Comparison of ENCODE assay signal across 1 cellular context in the genomic region with DNA sequence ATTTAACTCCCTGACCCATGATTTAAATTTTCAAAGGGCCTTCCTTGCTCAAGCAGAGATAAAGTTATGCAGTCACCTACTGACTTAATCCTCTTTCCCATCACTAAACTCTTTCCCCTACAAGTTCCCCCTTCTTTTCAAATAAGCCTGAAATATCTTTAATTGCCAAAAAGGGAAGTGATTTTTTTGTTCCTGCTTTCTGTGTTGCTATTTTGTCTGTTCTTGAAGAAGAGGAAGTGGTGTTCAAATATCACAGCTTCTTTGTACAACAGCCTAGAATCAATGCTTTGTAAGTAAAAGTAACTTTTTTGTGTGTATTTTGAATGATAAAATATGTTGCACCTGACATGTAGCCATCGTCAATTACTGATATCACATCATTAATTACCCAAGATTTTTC.
TF ChIP-seq lines count a peak whose summit lies in the region.

No MANE protein-coding gene starts in this region.

TF ChIP-seq in WTC11, 78 proteins besides CTCF, POLR2A, EP300 and RAD21 (continued from another document):
- TF ChIP-seq, protein P1, sequence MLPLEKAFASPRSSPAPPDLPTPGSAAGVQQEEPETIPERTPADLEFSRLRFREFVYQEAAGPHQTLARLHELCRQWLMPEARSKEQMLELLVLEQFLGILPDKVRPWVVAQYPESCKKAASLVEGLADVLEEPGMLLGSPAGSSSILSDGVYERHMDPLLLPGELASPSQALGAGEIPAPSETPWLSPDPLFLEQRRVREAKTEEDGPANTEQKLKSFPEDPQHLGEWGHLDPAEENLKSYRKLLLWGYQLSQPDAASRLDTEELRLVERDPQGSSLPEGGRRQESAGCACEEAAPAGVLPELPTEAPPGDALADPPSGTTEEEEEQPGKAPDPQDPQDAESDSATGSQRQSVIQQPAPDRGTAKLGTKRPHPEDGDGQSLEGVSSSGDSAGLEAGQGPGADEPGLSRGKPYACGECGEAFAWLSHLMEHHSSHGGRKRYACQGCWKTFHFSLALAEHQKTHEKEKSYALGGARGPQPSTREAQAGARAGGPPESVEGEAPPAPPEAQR (CRISPR knock-in tag; IDR thresholded peaks at IDR 0.05): no peak
- TF ChIP-seq, protein P2, sequence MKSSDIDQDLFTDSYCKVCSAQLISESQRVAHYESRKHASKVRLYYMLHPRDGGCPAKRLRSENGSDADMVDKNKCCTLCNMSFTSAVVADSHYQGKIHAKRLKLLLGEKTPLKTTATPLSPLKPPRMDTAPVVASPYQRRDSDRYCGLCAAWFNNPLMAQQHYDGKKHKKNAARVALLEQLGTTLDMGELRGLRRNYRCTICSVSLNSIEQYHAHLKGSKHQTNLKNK (CRISPR knock-in tag; IDR thresholded peaks at IDR 0.05): no peak
- TF ChIP-seq GRHL2 (CRISPR knock-in tag; IDR thresholded peaks at IDR 0.05; ENCODE audit: insufficient replicate concordance, severe bottlenecking) (no peak), ZNF219 (CRISPR knock-in tag; IDR thresholded peaks at IDR 0.05; ENCODE audit: borderline replicate concordance) (no peak)
- TF ChIP-seq, protein P3, sequence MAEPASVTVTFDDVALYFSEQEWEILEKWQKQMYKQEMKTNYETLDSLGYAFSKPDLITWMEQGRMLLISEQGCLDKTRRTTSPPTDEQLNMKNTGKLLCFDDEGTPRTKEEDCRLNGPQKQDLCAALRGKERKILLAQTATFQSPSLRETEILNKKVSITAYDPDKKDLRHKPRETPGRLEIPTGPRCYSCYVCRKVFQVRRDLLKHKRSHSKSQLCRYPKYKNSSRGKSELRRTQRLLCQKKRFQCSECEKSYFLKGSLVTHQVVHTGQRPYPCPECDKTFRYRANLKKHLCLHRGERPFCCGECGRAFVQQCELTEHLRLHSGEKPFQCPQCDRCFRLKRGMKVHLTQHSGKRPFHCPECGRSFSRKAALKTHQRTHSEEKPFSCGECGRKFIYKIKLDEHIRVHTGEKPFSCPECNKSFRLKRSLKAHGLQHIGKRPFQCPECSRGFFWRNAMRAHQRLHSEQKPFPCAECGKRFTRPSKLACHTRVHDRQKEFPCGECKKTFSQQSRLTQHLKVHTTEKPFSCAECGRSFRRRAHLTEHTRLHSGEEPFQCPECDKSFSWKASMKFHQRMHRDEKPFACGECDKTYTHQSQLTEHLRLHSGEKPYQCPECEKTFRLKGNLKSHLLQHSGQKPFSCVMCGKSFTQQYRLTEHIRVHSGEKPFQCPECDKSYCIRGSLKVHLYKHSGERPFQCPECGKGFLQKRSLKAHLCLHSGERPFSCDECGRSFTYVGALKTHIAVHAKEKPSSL (CRISPR knock-in tag; conservative IDR thresholded peaks at IDR 0.05): no peak
- TF ChIP-seq, protein P4, sequence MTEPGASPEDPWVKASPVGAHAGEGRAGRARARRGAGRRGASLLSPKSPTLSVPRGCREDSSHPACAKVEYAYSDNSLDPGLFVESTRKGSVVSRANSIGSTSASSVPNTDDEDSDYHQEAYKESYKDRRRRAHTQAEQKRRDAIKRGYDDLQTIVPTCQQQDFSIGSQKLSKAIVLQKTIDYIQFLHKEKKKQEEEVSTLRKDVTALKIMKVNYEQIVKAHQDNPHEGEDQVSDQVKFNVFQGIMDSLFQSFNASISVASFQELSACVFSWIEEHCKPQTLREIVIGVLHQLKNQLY (CRISPR knock-in tag; IDR thresholded peaks at IDR 0.05): no peak
